15 cellular contexts compared by ENCODE assay signal in the genomic region with DNA sequence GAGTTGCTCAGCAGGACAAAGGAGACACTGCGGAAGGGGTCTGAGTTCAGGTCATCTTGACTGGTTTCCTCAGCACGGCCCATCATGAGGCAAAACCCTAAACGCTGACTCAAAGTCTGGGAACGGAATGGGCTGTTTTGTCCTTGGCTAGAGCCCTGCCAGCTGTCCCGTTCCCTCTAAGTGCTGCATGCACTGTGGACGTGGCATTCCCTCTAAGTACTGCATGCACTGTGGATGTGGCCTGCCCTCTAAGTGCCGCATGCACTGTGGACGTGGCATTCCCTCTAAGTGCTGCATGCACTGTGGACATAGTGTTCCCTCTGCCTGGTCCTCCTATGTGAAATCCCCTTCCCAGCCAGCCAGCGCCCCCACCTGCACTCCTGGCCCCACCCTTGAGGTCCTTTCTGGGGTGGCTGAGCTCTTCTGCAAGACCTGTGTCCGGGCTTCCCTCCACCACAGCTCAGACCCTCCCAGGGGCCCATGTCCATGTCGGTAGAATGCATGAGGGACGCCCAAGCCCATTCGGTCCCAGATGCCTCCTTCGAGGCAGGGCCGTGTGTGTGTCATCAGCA. TPM values are rescaled to one million over a fixed set of nuclear protein-coding genes. Genes with fewer than 3 reads are reported as not detected.
DNase-seq lines count a peak whose midpoint lies in the region; ATAC-seq, FAIRE-seq and TF ChIP-seq lines count a peak whose summit lies in the region.
"Had no signal": no experiment of that assay in that cellular context is flagged by ENCODE, and none has a peak within 500 bp of the region (broad histone marks: within the 10 kb centered on the region; RNA-seq: fewer than 3 reads in every experiment).

No MANE protein-coding gene starts in this region.

- H3K9ac ChIP-seq in iPS-15b (ENCODE audit: low read depth, low read length), result no peak overlapping the region

- intact Hi-C loops in body of pancreas (cut with DNase I) (no loop called here), gastrocnemius medialis (cut with DNase I; ENCODE audit: low total_unique reads) (loop anchor here (2.0 kb wide), 1 partner anchor 25 kb away; no protein-coding TSS in a partner anchor)

- H3K9me3 ChIP-seq in body of pancreas (no peaks in the 10 kb centered on the region), iPS-15b (ENCODE audit: control insufficient read depth, insufficient read depth, low read length) (no peaks in the 10 kb centered on the region), gastrocnemius medialis (no peaks in the 10 kb centered on the region)
- H3K9me3 ChIP-seq: MG63, upper lobe of left lung had no signal

- peak; percentile 32 for DNase-seq in GM03348 (ENCODE audit: low spot score)
- peak in 3 of 4 donors; percentile 37 to 60 (median 43) for DNase-seq in body of pancreas
- DNase-seq in gastrocnemius medialis, result peak; percentile 84 to 87
- DNase-seq in urothelium cell line (ENCODE audit: low spot score), result no peak
- DNase-seq in activated CD8-positive, alpha-beta memory T cell treated with anti-CD3 and anti-CD28 coated beads for 24 hours, result no peak
- DNase-seq in D721Med (ENCODE audit: insufficient read length, low spot score), result no peak
- DNase-seq: CD8-positive, alpha-beta memory T cell had no signal

- FAIRE-seq in urothelium cell line (lab: Jason Lieb, UNC), result no peak
- FAIRE-seq in D721Med (lab: Jason Lieb, UNC), result no peak
- FAIRE-seq: bronchial epithelial cell had no signal

- H3K4me3 ChIP-seq in body of pancreas, result no peak overlapping the region
- peak overlapping the region; percentile 41 for H3K4me3 ChIP-seq in iPS-15b (ENCODE audit: low read depth, low read length)
- peak overlapping the region in 3 of 4 donors; percentile 1 to 20 (median 6) for H3K4me3 ChIP-seq in gastrocnemius medialis
- H3K4me3 ChIP-seq: MG63, skin epidermis had no signal

- 44% methylated on average over 10 to 15 of the region's 15 CpGs for WGBS in body of pancreas, 2 donors

- ATAC-seq in body of pancreas, result peak; percentile 54
- peak; percentile 70 to 71 for ATAC-seq in gastrocnemius medialis
- ATAC-seq in HG03571 (IDR thresholded peaks at IDR 0.05; ENCODE audit: unreplicated experiment), result no peak

- H3K4me1 ChIP-seq in body of pancreas (peaks cover 27% of the 10 kb centered on the region), iPS-15b (ENCODE audit: control insufficient read depth, insufficient read depth, low read length) (peaks cover 7% of the 10 kb centered on the region), gastrocnemius medialis (peaks cover 84 to 95% of the 10 kb centered on the region in 2 donors)
- H3K4me1 ChIP-seq: foreskin keratinocyte had no signal

- in situ Hi-C loops in gastrocnemius medialis (cut with MboI; ENCODE audit: low sequenced_read_pairs in 4 of 4), result no loop called here

- TF ChIP-seq CTCF in body of pancreas (IDR thresholded peaks at IDR 0.05) (no peak), gastrocnemius medialis (IDR thresholded peaks at IDR 0.05 in 4 of 5, conservative IDR thresholded peaks at IDR 0.05 in 1 of 5) (no peak), D721Med (IDR thresholded peaks at IDR 0.05; ENCODE audit: insufficient read depth, missing control alignments) (no peak)

- TF ChIP-seq POLR2A in body of pancreas (IDR thresholded peaks at IDR 0.05), result no peak
- TF ChIP-seq POLR2A in gastrocnemius medialis (IDR thresholded peaks at IDR 0.05), result no peak

- H3K27me3 ChIP-seq in body of pancreas (no peaks in the 10 kb centered on the region), iPS-15b (ENCODE audit: control insufficient read depth, insufficient read depth, low read length) (peaks cover 6% of the 10 kb centered on the region), gastrocnemius medialis (no peaks in the 10 kb centered on the region)
- H3K27me3 ChIP-seq: MG63, upper lobe of left lung had no signal

- H3K27ac ChIP-seq in body of pancreas (no peak overlapping the region), gastrocnemius medialis (peak overlapping the region; percentile 79 to 92 (median 81))
- H3K27ac ChIP-seq: foreskin keratinocyte, upper lobe of left lung, WERI-Rb-1 had no signal

- H3K36me3 ChIP-seq in body of pancreas (replicated peaks in 1 of 2; ENCODE audit: insufficient read depth in 1 of 2, low read depth in 2 of 2), result no peaks in the 10 kb centered on the region
- H3K36me3 ChIP-seq in iPS-15b (ENCODE audit: control insufficient read depth, insufficient read depth, low read length), result no peaks in the 10 kb centered on the region
- no peaks in the 10 kb centered on the region for H3K36me3 ChIP-seq in gastrocnemius medialis
- H3K36me3 ChIP-seq: upper lobe of left lung, WERI-Rb-1 had no signal

RNA-seq across cellular contexts. Expression of a gene that starts 36.7 kb away (rescaled TPM):
- total RNA-seq in body of pancreas (10 to 100 TPM; 28.3 to 30.9 TPM), gastrocnemius medialis (100 to 1,000 TPM in 1 of 4 donors, 10 to 100 TPM in 3; 41.5 to 101 (median 51.9) TPM)

Comparison
In these comparisons a context has a peak if more than half of its experiments do, and no peak if none do; other contexts are left out.
1. DNase-seq: peak in GM03348 (single experiment), body of pancreas (3 of 4) and gastrocnemius medialis (2 of 2); none in urothelium cell line (single experiment), activated CD8-positive, alpha-beta memory T cell treated with anti-CD3 and anti-CD28 coated beads for 24 hours (single experiment) and D721Med (single experiment).
2. H3K27ac ChIP-seq: peak in gastrocnemius medialis (4 of 4); none in body of pancreas (0 of 4).
3. H3K4me3 ChIP-seq: peak in iPS-15b (single experiment) and gastrocnemius medialis (3 of 4); none in body of pancreas (0 of 2).